In genomic region chr3:64094713-64095079, GRCh38 we compare ENCODE assay signal across 16 cellular contexts.
DNase-seq lines count a peak whose midpoint lies in the region; ATAC-seq and TF ChIP-seq lines count a peak whose summit lies in the region.
"Had no signal": no experiment of that assay in that cellular context is flagged by ENCODE, and none has a peak within 500 bp of the region (broad histone marks: within the 10 kb centered on the region; RNA-seq: fewer than 3 reads in every experiment).

No MANE protein-coding gene starts in this region.

- H3K27ac Mint-ChIP-seq in HFFc6 = peak overlapping the region; percentile 49; the same call in 1 of the 2 replicates
- H3K27ac Mint-ChIP-seq: CD14-positive monocyte had no signal

- H3K9ac ChIP-seq in iPS-20b (ENCODE audit: low read depth, low read length) = peak overlapping the region; percentile 69; the same call in 1 of the 2 replicates

- H3K27me3 ChIP-seq in RWPE2 (ENCODE audit: insufficient read depth, poor library complexity, severe bottlenecking) = no peaks in the 10 kb centered on the region
- no peaks in the 10 kb centered on the region for H3K27me3 ChIP-seq in iPS-20b (ENCODE audit: insufficient read depth, low read length)

- H3K4me3 ChIP-seq in RWPE2 (ENCODE audit: severe bottlenecking) = no peak overlapping the region
- H3K4me3 ChIP-seq in iPS-20b (ENCODE audit: low read length) = peak overlapping the region; percentile 56
- H3K4me3 ChIP-seq: K562 had no signal

- H3K27me3 Mint-ChIP-seq in HFFc6 (ENCODE audit: insufficient read depth) = peaks cover 3% of the 10 kb centered on the region

- DNase-seq in HFFc6 (no peak), RWPE2 (ENCODE audit: low spot score) (no peak), CD1c-positive myeloid dendritic cell (ENCODE audit: extremely low spot score) (no peak), GF-D8 (lab: John Stamatoyannopoulos, UW) (no peak)
- DNase-seq: DMS 273 treated with DMSO at 0.1 percent for 48 hours, DND-41, NCI-H1092 treated with DMSO at 0.1 percent for 48 hours, NCI-H146, NCI-H2029 treated with DMSO at 0.1 percent for 48 hours, NCI-H446 treated with DMSO at 0.1 percent for 48 hours, OCI-M1 had no signal

- no peak overlapping the region for H3K4me3 Mint-ChIP-seq in HFFc6
- H3K4me3 Mint-ChIP-seq: CD14-positive monocyte had no signal

- H3K4me1 Mint-ChIP-seq in HFFc6 (ENCODE audit: low read depth) = peaks cover 38% of the 10 kb centered on the region
- H3K4me1 Mint-ChIP-seq: CD14-positive monocyte had no signal

- no peaks in the 10 kb centered on the region for H3K9me3 Mint-ChIP-seq in HFFc6

- ATAC-seq in RWPE2 (ENCODE audit: low read depth) (no peak), HG03521 (IDR thresholded peaks at IDR 0.05; ENCODE audit: unreplicated experiment) (no peak), HG03095 (IDR thresholded peaks at IDR 0.05; ENCODE audit: unreplicated experiment) (no peak)
- ATAC-seq: K562 had no signal

- H3K4me1 ChIP-seq in RWPE2 (ENCODE audit: insufficient read depth, poor library complexity, severe bottlenecking) (peaks cover 5% of the 10 kb centered on the region), iPS-20b (ENCODE audit: insufficient read depth, low read length) (peaks cover 37% of the 10 kb centered on the region)

- H3K27ac ChIP-seq in RWPE2 (ENCODE audit: poor library complexity, severe bottlenecking) (peak overlapping the region; percentile 8), iPS-20b (ENCODE audit: low read length) (peak overlapping the region; percentile 94)

- H3K36me3 ChIP-seq in RWPE2 (ENCODE audit: low read depth) (no peaks in the 10 kb centered on the region; the same call in 1 of the 2 replicates), iPS-20b (ENCODE audit: insufficient read depth, low read depth, low read length) (peaks cover 3% of the 10 kb centered on the region; the same call in 1 of the 2 replicates)

- peaks cover 38% of the 10 kb centered on the region for H3K36me3 Mint-ChIP-seq in HFFc6 (ENCODE audit: low read depth)
- H3K36me3 Mint-ChIP-seq: CD14-positive monocyte had no signal

- no peaks in the 10 kb centered on the region for H3K9me3 ChIP-seq in RWPE2 (ENCODE audit: severe bottlenecking)
- H3K9me3 ChIP-seq in iPS-20b (ENCODE audit: insufficient read depth, low read depth, low read length) = no peaks in the 10 kb centered on the region

- TF ChIP-seq CTCF in HFFc6 (IDR thresholded peaks at IDR 0.05) (no peak), RWPE2 (IDR thresholded peaks at IDR 0.05; ENCODE audit: poor library complexity, severe bottlenecking) (no peak)
